Comparison of ENCODE assay signal across 19 cellular contexts in genomic region chr12:6650832-6651231, GRCh38. TPM values are rescaled to one million over a fixed set of nuclear protein-coding genes. Genes with fewer than 3 reads are reported as not detected.
"Had no signal": no experiment of that assay in that cellular context is flagged by ENCODE, and none has a peak within 500 bp of the region (broad histone marks: within the 10 kb centered on the region; RNA-seq: fewer than 3 reads in every experiment).

No MANE protein-coding gene starts in this region.

- DNase-seq: MV-4-11, NCI-H1048, NCI-H1105, NCI-H1417, NCI-H1436 treated with DMSO at 0.1 percent for 48 hours, NCI-H1694, NCI-H187 treated with DMSO at 0.1 percent for 48 hours, NCI-H2029 treated with DMSO at 0.1 percent for 48 hours, NCI-H2227 treated with DMSO at 0.1 percent for 48 hours, NCI-H524, NCI-H526 treated with DMSO at 0.1 percent for 48 hours, NCI-H748 treated with DMSO at 0.1 percent for 48 hours, Right ventricle myocardium superior, RPMI8226, SJCRH30 had no signal

- ATAC-seq: SK-N-SH treated with all-trans-retinoic acid at 6 μM for 48 hours had no signal

- H3K4me3 ChIP-seq: SJCRH30 had no signal

- H3K27me3 ChIP-seq: SJCRH30 had no signal

- H3K9me3 ChIP-seq: SJCRH30 had no signal

- H3K4me1 ChIP-seq: SJCRH30 had no signal

- H3K27ac ChIP-seq: SJCRH30 had no signal

RNA-seq across cellular contexts. Expression of gene ACRBP, which starts 3.6 kb away (rescaled TPM):
- total RNA-seq: LHCN-M2, SJCRH30 had no signal

RNA-seq across cellular contexts. Expression of gene LPAR5, which starts 15.1 kb away (rescaled TPM):
- total RNA-seq: HT-29, LHCN-M2, NCI-H460, SJCRH30 had no signal
